ENCODE assay signal across 21 cellular contexts in the genomic region with DNA sequence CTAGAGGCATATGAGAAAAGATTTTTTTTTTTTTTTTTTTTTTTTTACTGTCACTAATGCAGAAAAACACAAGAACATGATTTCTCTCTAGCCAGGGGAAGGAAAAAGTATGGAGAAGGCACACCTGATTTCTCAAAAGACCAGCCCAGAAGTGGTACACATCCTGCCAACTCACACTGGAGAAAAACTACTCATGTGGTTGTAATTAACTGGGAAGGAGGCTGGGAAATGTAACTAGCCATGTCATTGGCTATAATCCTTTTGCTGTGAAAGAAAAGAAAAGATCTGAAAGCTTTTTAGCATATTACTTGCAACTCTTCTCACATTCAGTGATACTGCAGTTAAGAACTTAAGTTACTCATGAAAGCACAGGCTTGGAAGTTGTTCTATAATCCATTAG.
"Had no signal": no experiment of that assay in that cellular context is flagged by ENCODE, and none has a peak within 500 bp of the region (broad histone marks: within the 10 kb centered on the region; RNA-seq: fewer than 3 reads in every experiment).

No MANE protein-coding gene starts in this region.

- DNase-seq: activated B cell treated with CpG ODN at 0.5 μM for 24 hours; activated CD4-positive, alpha-beta memory T cell treated with anti-CD3 and anti-CD28 coated beads, Interleukin-2, amount 10 ng/mL, durations not matched to agents 7 days and 5 days; activated CD4-positive, alpha-beta T cell treated with anti-CD3 and anti-CD28 coated beads for 1 hour; activated CD4-positive, alpha-beta T cell treated with anti-CD3 and anti-CD28 coated beads, Interleukin-2, amount 50 U/mL, for 1 hour; activated effector memory CD4-positive, alpha-beta T cell treated with Interleukin-2 at 50 U/mL for 16 hours; activated naive CD4-positive, alpha-beta T cell; amygdala; Kasumi-1; NCI-H1092 treated with DMSO at 0.1 percent for 48 hours; NCI-H1436; NCI-H1694 treated with DMSO at 0.1 percent for 48 hours; NCI-H2029 treated with DMSO at 0.1 percent for 48 hours; NCI-H510A treated with DMSO at 0.1 percent for 48 hours; NCI-H69; NK-92 treated with Interleukin-12 subunit alpha and Interleukin-12 subunit beta, amount 100 ng/mL, for 24 hours; OCI-M1; RPMI8226; T-cell; T-helper 2 cell; T1000 had no signal

- H3K4me3 ChIP-seq: SK-N-MC had no signal
